1 cellular context compared by ENCODE assay signal in the genomic region with DNA sequence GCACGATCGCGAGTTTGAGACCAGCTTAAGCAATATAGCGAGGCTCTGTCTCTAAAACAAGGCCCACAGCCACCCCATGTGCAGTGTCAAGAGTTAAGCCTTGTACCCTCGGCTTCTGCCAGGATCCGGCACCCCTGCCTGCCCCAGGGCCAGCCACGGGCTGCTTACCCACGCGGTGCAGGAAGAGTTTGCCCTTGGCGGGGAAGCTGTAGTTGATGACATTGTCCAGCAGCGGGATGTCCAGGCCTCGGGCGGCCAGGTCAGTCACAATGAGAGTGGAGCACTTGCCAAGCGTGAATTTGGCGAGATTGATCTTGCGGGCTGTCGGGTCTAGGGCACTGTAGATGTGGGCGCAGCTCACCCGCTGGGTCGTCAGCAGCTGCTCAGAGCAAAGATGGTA.
TF ChIP-seq lines count a peak whose summit lies in the region.

No MANE protein-coding gene starts in this region.

TF ChIP-seq in K562, 482 proteins besides CTCF, POLR2A, EP300 and RAD21:
- TF ChIP-seq MCM3 (IDR thresholded peaks at IDR 0.05): no peak
- TF ChIP-seq POLR2G (IDR thresholded peaks at IDR 0.05; ENCODE audit: low read depth, low read length): peak; percentile 30; the same call in 1 of the 2 replicates
- peak; percentile 29; the same call in 1 of the 2 replicates for TF ChIP-seq RBFOX2 (IDR thresholded peaks at IDR 0.05; ENCODE audit: low read depth, low read length)
